ENCODE assay signal across 27 cellular contexts in genomic region chr17:19382581-19383444, GRCh38. TPM values are rescaled to one million over a fixed set of nuclear protein-coding genes. Genes with fewer than 3 reads are reported as not detected.
A peak's percentile ranks its signal among the peaks of the same experiment; 100 is the strongest.
DNase-seq lines count a peak whose midpoint lies in the region; ATAC-seq, FAIRE-seq and TF ChIP-seq lines count a peak whose summit lies in the region.
"Had no signal": no experiment of that assay in that cellular context is flagged by ENCODE, and none has a peak within 500 bp of the region (broad histone marks: within the 10 kb centered on the region; RNA-seq: fewer than 3 reads in every experiment).

No MANE protein-coding gene starts in this region.

- H3K27ac Mint-ChIP-seq in activated CD8-positive, alpha-beta T cell treated with anti-CD3 and anti-CD28 coated beads for 36 hours, result no peak overlapping the region
- H3K27ac Mint-ChIP-seq: activated CD4-positive, alpha-beta memory T cell treated with anti-CD3 and anti-CD28 coated beads, Interleukin-2, amount 10 ng/mL, durations not matched to agents 7 days and 5 days; CD4-positive, alpha-beta T cell; endodermal cell; stimulated activated naive CD8-positive, alpha-beta T cell treated with anti-CD3 and anti-CD28 coated beads, Interleukin-15, Interleukin-2, amounts not matched to agents 100 ng/mL and 50 ng/mL, for 24 hours; T-cell had no signal

- H3K4me1 Mint-ChIP-seq in activated CD8-positive, alpha-beta T cell treated with anti-CD3 and anti-CD28 coated beads for 36 hours (ENCODE audit: low read depth), result peaks cover 17% of the 10 kb centered on the region

- CTCF ChIA-PET in activated CD8-positive, alpha-beta T cell treated with anti-CD3 and anti-CD28 coated beads for 36 hours (lab: Charles Lee), result no interaction called here

- H3K27me3 ChIP-seq in WERI-Rb-1 (ENCODE audit: insufficient read depth, low read depth, severe bottlenecking), result no peaks in the 10 kb centered on the region
- H3K27me3 ChIP-seq: MG63, transverse colon had no signal

- H3K36me3 Mint-ChIP-seq in activated CD8-positive, alpha-beta T cell treated with anti-CD3 and anti-CD28 coated beads for 36 hours (ENCODE audit: low read depth), result peaks cover 27% of the 10 kb centered on the region

- no peaks in the 10 kb centered on the region for H3K9me3 Mint-ChIP-seq in activated CD8-positive, alpha-beta T cell treated with anti-CD3 and anti-CD28 coated beads for 36 hours
- H3K9me3 Mint-ChIP-seq: activated CD4-positive, alpha-beta memory T cell treated with anti-CD3 and anti-CD28 coated beads, Interleukin-2, amount 10 ng/mL, durations not matched to agents 7 days and 5 days; CD4-positive, alpha-beta T cell; endodermal cell; stimulated activated naive CD8-positive, alpha-beta T cell treated with anti-CD3 and anti-CD28 coated beads, Interleukin-15, Interleukin-2, amounts not matched to agents 100 ng/mL and 50 ng/mL, for 24 hours; T-cell had no signal

- H3K27me3 Mint-ChIP-seq in activated CD8-positive, alpha-beta T cell treated with anti-CD3 and anti-CD28 coated beads for 36 hours, result no peaks in the 10 kb centered on the region
- H3K27me3 Mint-ChIP-seq: CD4-positive, alpha-beta T cell had no signal

- POLR2A ChIA-PET in activated CD8-positive, alpha-beta T cell treated with anti-CD3 and anti-CD28 coated beads for 36 hours (lab: Charles Lee), result interaction anchor here (0.5 kb wide), 1 partner anchor 10 kb away, joined by 3 read pairs; no protein-coding TSS in a partner anchor

- FAIRE-seq in HTR-8/SVneo (lab: Jason Lieb, UNC) (peak; percentile 81), kidney (lab: Jason Lieb, UNC) (no peak)
- FAIRE-seq: islet of Langerhans had no signal

- H3K9me3 ChIP-seq in WERI-Rb-1 (ENCODE audit: severe bottlenecking), result no peaks in the 10 kb centered on the region
- no peaks in the 10 kb centered on the region for H3K9me3 ChIP-seq in kidney (ENCODE audit: control insufficient read depth in 1 of 2, low read length in 2 of 2)
- H3K9me3 ChIP-seq: MG63, transverse colon had no signal

- DNase-seq in HTR-8/SVneo (ENCODE audit: insufficient read length, low spot score), result no peak
- DNase-seq in WERI-Rb-1, result no peak
- peak; percentile 55 for DNase-seq in kidney
- peak; percentile 55 for DNase-seq in sciatic nerve (ENCODE audit: low spot score)
- no peak for DNase-seq in activated gamma-delta T cell treated with Interleukin-2 at 50 U/mL for 16 hours
- no peak for DNase-seq in activated CD8-positive, alpha-beta T cell treated with anti-CD3 and anti-CD28 coated beads for 36 hours
- no peak for DNase-seq in occipital lobe (lab: John Stamatoyannopoulos, UW)
- DNase-seq: activated CD4-positive, alpha-beta memory T cell treated with anti-CD3 and anti-CD28 coated beads, Interleukin-2, amount 10 ng/mL, durations not matched to agents 7 days and 5 days; activated CD4-positive, CD25-positive, alpha-beta regulatory T cell treated with anti-CD3 and anti-CD28 coated beads, Interleukin-2, amount 50 U/mL, for 72 hours; activated naive CD4-positive, alpha-beta T cell treated with Interleukin-2 at 50 U/mL for 16 hours; activated T-cell treated with anti-CD3 and anti-CD28 coated beads, Interleukin-2, amount 50 U/mL, for 1 hour; amniotic stem cell; CD4-positive, alpha-beta T cell; endodermal cell; MG63; NCI-H2029 treated with DMSO at 0.1 percent for 48 hours; NCI-H345; SHP77 treated with DMSO at 0.1 percent for 48 hours; stimulated activated CD4-positive, alpha-beta T cell treated with anti-CD3 and anti-CD28 coated beads, Interleukin-15, amount 100 ng/mL, for 24 hours; T-cell; transverse colon had no signal

- H3K4me3 Mint-ChIP-seq in activated CD8-positive, alpha-beta T cell treated with anti-CD3 and anti-CD28 coated beads for 36 hours, result no peak overlapping the region
- H3K4me3 Mint-ChIP-seq: activated CD4-positive, alpha-beta memory T cell treated with anti-CD3 and anti-CD28 coated beads, Interleukin-2, amount 10 ng/mL, durations not matched to agents 7 days and 5 days; CD4-positive, alpha-beta T cell; endodermal cell; stimulated activated naive CD8-positive, alpha-beta T cell treated with anti-CD3 and anti-CD28 coated beads, Interleukin-15, Interleukin-2, amounts not matched to agents 100 ng/mL and 50 ng/mL, for 24 hours; T-cell had no signal

- intact Hi-C loops in kidney (cut with DNase I), result no loop called here
- intact Hi-C loops in sciatic nerve (cut with DNase I), result no loop called here
- intact Hi-C loops in activated CD8-positive, alpha-beta T cell treated with anti-CD3 and anti-CD28 coated beads for 36 hours (cut with micrococcal nuclease), result no loop called here

- H3K9ac ChIP-seq in kidney (ENCODE audit: low read length in 2 of 2), result no peak overlapping the region

- H3K27ac ChIP-seq in WERI-Rb-1 (peak overlapping the region; percentile 28; the same call in 1 of the 2 replicates), kidney (ENCODE audit: low read depth in 2 of 2, low read length in 2 of 2) (no peak overlapping the region)

- H3K4me3 ChIP-seq in WERI-Rb-1 (ENCODE audit: low read depth, low read length) (no peak overlapping the region), kidney (ENCODE audit: low read length in 2 of 2) (no peak overlapping the region)
- H3K4me3 ChIP-seq: lung, MG63, transverse colon had no signal

- H3K36me3 ChIP-seq in WERI-Rb-1, result peaks cover 78% of the 10 kb centered on the region
- H3K36me3 ChIP-seq in kidney (ENCODE audit: control insufficient read depth in 1 of 2, insufficient read depth in 2 of 2, low read length in 2 of 2), result peaks cover 21 to 30% of the 10 kb centered on the region in 2 donors

- TF ChIP-seq CTCF in WERI-Rb-1 (IDR thresholded peaks at IDR 0.05; ENCODE audit: low read depth, low read length) (no peak), kidney (IDR thresholded peaks at IDR 0.05; ENCODE audit: borderline replicate concordance, extremely low read depth, insufficient read depth) (no peak)
- TF ChIP-seq CTCF in activated CD8-positive, alpha-beta T cell treated with anti-CD3 and anti-CD28 coated beads for 36 hours (IDR thresholded peaks at IDR 0.05), result no peak

- H3K4me1 ChIP-seq in kidney (ENCODE audit: control insufficient read depth in 1 of 2, insufficient read depth in 1 of 2, low read depth in 1 of 2, low read length in 2 of 2), result peaks cover under 1 to 28% of the 10 kb centered on the region in 2 donors

- ATAC-seq in sciatic nerve, result no peak
- no peak for ATAC-seq in activated CD8-positive, alpha-beta T cell treated with anti-CD3 and anti-CD28 coated beads for 36 hours
- no peak for ATAC-seq in HG02870 (IDR thresholded peaks at IDR 0.05; ENCODE audit: unreplicated experiment)
- ATAC-seq: right cardiac atrium, T-cell had no signal

RNA-seq across cellular contexts. Expression of gene MFAP4, which starts 4.2 kb away (rescaled TPM):
- total RNA-seq in kidney (51.1 TPM), sciatic nerve (115 TPM), occipital lobe (0.47 TPM)
- 27.6 TPM for polyA plus RNA-seq in kidney (ENCODE audit: insufficient read depth, low read depth, low replicate concordance)
- total RNA-seq in activated CD8-positive, alpha-beta T cell treated with anti-CD3 and anti-CD28 coated beads for 36 hours, result under 1 TPM; 0.47 to 0.70 TPM
- total RNA-seq: activated CD4-positive, alpha-beta memory T cell treated with anti-CD3 and anti-CD28 coated beads, Interleukin-2, amount 10 ng/mL, durations not matched to agents 7 days and 5 days; CD4-positive, alpha-beta T cell; G401 had no signal

RNA-seq across cellular contexts. Expression of gene MAPK7, which starts 4.5 kb away (rescaled TPM):
- total RNA-seq in kidney (36.7 TPM), sciatic nerve (28.2 TPM), occipital lobe (15.3 TPM)
- polyA plus RNA-seq in kidney (ENCODE audit: insufficient read depth, low read depth, low replicate concordance), result 7.1 TPM
- 10 to 100 TPM; 25.1 to 27.1 TPM for total RNA-seq in activated CD8-positive, alpha-beta T cell treated with anti-CD3 and anti-CD28 coated beads for 36 hours

RNA-seq across cellular contexts. Expression of gene B9D1, which starts 20.3 kb away (rescaled TPM):
- total RNA-seq in kidney (32.1 TPM), sciatic nerve (19.8 TPM), occipital lobe (13.6 TPM)
- polyA plus RNA-seq in kidney (ENCODE audit: insufficient read depth, low read depth, low replicate concordance), result 67.5 TPM
- 1 to 10 TPM; 7.2 to 9.4 TPM for total RNA-seq in activated CD8-positive, alpha-beta T cell treated with anti-CD3 and anti-CD28 coated beads for 36 hours

RNA-seq across cellular contexts. Expression of gene RNF112, which starts 28.2 kb away (rescaled TPM):
- total RNA-seq in kidney, result 7.3 TPM
- polyA plus RNA-seq in kidney (ENCODE audit: insufficient read depth, low read depth, low replicate concordance), result 0.99 TPM
- 3.9 TPM for total RNA-seq in sciatic nerve
- total RNA-seq in activated CD8-positive, alpha-beta T cell treated with anti-CD3 and anti-CD28 coated beads for 36 hours, result under 1 TPM; 0.34 to 0.63 TPM
- 31.4 TPM for total RNA-seq in occipital lobe
- total RNA-seq: G401 had no signal

Comparison
In these comparisons a context has a peak if more than half of its experiments do, and no peak if none do; other contexts are left out.
1. DNase-seq: peak in kidney (single experiment) and sciatic nerve (single experiment); none in HTR-8/SVneo (single experiment), WERI-Rb-1 (single experiment), activated gamma-delta T cell treated with Interleukin-2 at 50 U/mL for 16 hours (single experiment), activated CD8-positive, alpha-beta T cell treated with anti-CD3 and anti-CD28 coated beads for 36 hours (single experiment) and occipital lobe (single experiment).
2. RNA of gene MFAP4, which starts 4.2 kb away (total RNA-seq): 115 TPM in sciatic nerve (single experiment) and 51.1 TPM in kidney (single experiment); 0.47 to 0.70 TPM in activated CD8-positive, alpha-beta T cell treated with anti-CD3 and anti-CD28 coated beads for 36 hours and 0.47 TPM in occipital lobe (single experiment); every median in the first group is over 10 times any median in the second.